ENCODE assay signal across 20 cellular contexts in genomic region chr4:55727746-55728145, GRCh38.
DNase-seq lines count a peak whose midpoint lies in the region; ATAC-seq lines count a peak whose summit lies in the region.
"Had no signal": no experiment of that assay in that cellular context is flagged by ENCODE, and none has a peak within 500 bp of the region (broad histone marks: within the 10 kb centered on the region; RNA-seq: fewer than 3 reads in every experiment).

No MANE protein-coding gene starts in this region.

- H3K4me2 ChIP-seq in GM23248 (ENCODE audit: unreplicated experiment) = no peak overlapping the region
- H3K4me2 ChIP-seq: BLaER1, KMS-11 had no signal

- no peak for ATAC-seq in activated CD4-positive, CD25-positive, alpha-beta regulatory T cell treated with anti-CD3 and anti-CD28 coated beads, Interleukin-2, amount 50 U/mL, for 24 hours
- ATAC-seq: SK-N-SH treated with all-trans-retinoic acid at 6 μM for 48 hours had no signal

- no peak overlapping the region for H3K9ac ChIP-seq in GM23248
- H3K9ac ChIP-seq: BLaER1, KMS-11 had no signal

- in situ Hi-C loops in GM23248 (cut with MboI) = no loop called here

- no peak overlapping the region for H2AFZ ChIP-seq in GM23248

- DNase-seq in A172 (ENCODE audit: low spot score) = peak; percentile 11
- DNase-seq in GM23248 = peak; percentile 27
- DNase-seq in amniotic epithelial cell (ENCODE audit: low read depth) = peak; percentile 9
- peak; percentile 91 for DNase-seq in myocyte (ENCODE audit: low read depth)
- no peak for DNase-seq in GF-D8 (lab: John Stamatoyannopoulos, UW)
- DNase-seq in NCI-H2171 treated with DMSO at 0.1 percent for 48 hours (lab: John Stamatoyannopoulos, UW) = no peak
- DNase-seq: CD4-positive, alpha-beta memory T cell; DMS153; H7; MG63; NCI-H1048; NCI-H1436 treated with DMSO at 0.1 percent for 48 hours; NCI-H2029 treated with DMSO at 0.1 percent for 48 hours; NCI-H2171; NCI-H446 treated with DMSO at 0.1 percent for 48 hours; SHP77 had no signal

- 36% methylated on average over 2 of the region's 2 CpGs for WGBS in GM23248 (ENCODE audit: low coverage in 1 of 2, low lambda C conversion rate in 2 of 2, missing lambda C conversion rate in 2 of 2), 2 experiments

- no peaks in the 10 kb centered on the region for H3K4me1 ChIP-seq in GM23248 (ENCODE audit: insufficient read depth)
- H3K4me1 ChIP-seq: BLaER1 had no signal

- H3K79me2 ChIP-seq in GM23248 (ENCODE audit: insufficient read depth) = no peaks in the 10 kb centered on the region

- no peaks in the 10 kb centered on the region for H3F3A ChIP-seq in GM23248 (ENCODE audit: insufficient read depth)

- no peaks in the 10 kb centered on the region for H3K9me2 ChIP-seq in GM23248 (ENCODE audit: insufficient read depth)

- no peak overlapping the region for H3K4me3 ChIP-seq in GM23248
- H3K4me3 ChIP-seq: BLaER1, MG63 had no signal

- peaks cover 22% of the 10 kb centered on the region for H3K27me3 ChIP-seq in GM23248 (replicated peaks; ENCODE audit: insufficient read depth)
- H3K27me3 ChIP-seq: BLaER1, MG63 had no signal

- no peaks in the 10 kb centered on the region for H4K20me1 ChIP-seq in GM23248 (ENCODE audit: insufficient read depth)
- H4K20me1 ChIP-seq: BLaER1 had no signal

- no peaks in the 10 kb centered on the region for H3K9me3 ChIP-seq in GM23248 (ENCODE audit: low read depth)
- H3K9me3 ChIP-seq: BLaER1, MG63 had no signal

- no peaks in the 10 kb centered on the region for H3K36me3 ChIP-seq in GM23248 (ENCODE audit: low read depth)
- H3K36me3 ChIP-seq: BLaER1, MG63 had no signal

- H3K27ac ChIP-seq in GM23248 = no peak overlapping the region
- H3K27ac ChIP-seq: BLaER1, KMS-11 had no signal

Comparison
In these comparisons a context has a peak if more than half of its experiments do, and no peak if none do; other contexts are left out.
1. DNase-seq: peak in A172 (single experiment), GM23248 (single experiment), amniotic epithelial cell (single experiment) and myocyte (single experiment); none in GF-D8 (single experiment) and NCI-H2171 treated with DMSO at 0.1 percent for 48 hours (single experiment).